ENCODE assay signal across 17 cellular contexts in the genomic region with DNA sequence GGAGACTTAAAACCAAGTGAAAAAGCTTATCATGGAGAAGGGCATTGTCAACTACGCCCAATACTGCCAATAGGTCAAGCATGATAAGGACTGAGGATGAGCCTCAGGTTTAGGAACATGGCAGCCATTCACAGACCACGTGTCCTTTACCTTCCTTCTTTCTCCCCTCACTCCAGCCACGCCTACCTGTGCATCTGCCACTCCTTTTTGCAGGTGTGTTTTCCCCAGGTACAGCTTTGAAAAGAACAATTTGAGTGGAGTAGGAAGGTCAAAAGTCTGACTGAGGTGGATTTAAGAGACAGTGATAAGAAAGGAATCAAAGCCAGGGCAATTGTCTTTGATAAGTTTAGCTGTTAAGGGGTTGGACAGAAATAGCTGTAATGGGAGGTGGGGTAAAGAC.
"Had no signal": no experiment of that assay in that cellular context is flagged by ENCODE, and none has a peak within 500 bp of the region (broad histone marks: within the 10 kb centered on the region; RNA-seq: fewer than 3 reads in every experiment).

No MANE protein-coding gene starts in this region.

- H3K36me3 ChIP-seq: thoracic aorta had no signal

- H3K27me3 ChIP-seq: dorsolateral prefrontal cortex had no signal

- H3K4me3 ChIP-seq: dorsolateral prefrontal cortex, left ventricle myocardium inferior, lower lobe of right lung, thoracic aorta had no signal

- DNase-seq: cortex of kidney; dorsolateral prefrontal cortex; effector CD8-positive, alpha-beta T cell; immature natural killer cell; left ventricle myocardium inferior; lower lobe of right lung; stimulated activated CD4-positive, alpha-beta T cell treated with anti-CD3 and anti-CD28 coated beads, Interleukin-2, amount 100 ng/mL, for 24 hours; stimulated activated CD4-positive, alpha-beta T cell treated with anti-CD3 and anti-CD28 coated beads, Interleukin-4, amount 100 ng/mL, for 4 hours; stimulated activated naive B cell treated with anti-CD40 and anti-IgM and Interleukin-4, amounts not matched to agents 10 μg/mL and 1 μg/mL and 100 μg/mL, for 72 hours; stimulated activated naive CD8-positive, alpha-beta T cell treated with anti-CD3 and anti-CD28 coated beads, Interleukin-15, amount 100 ng/mL, for 72 hours; trophoblast cell had no signal

- H3K27ac ChIP-seq: dorsolateral prefrontal cortex, left ventricle myocardium inferior, lower lobe of right lung, thoracic aorta had no signal

- H3K27ac Mint-ChIP-seq: memory B cell; mesothelial cell of epicardium; stimulated activated naive B cell treated with anti-CD40 and anti-IgM and Interleukin-4, amounts not matched to agents 10 μg/mL and 1 μg/mL and 100 μg/mL, for 72 hours; stimulated activated naive CD8-positive, alpha-beta T cell treated with anti-CD3 and anti-CD28 coated beads, Interleukin-15, amount 100 ng/mL, for 72 hours had no signal

- H3K9me3 Mint-ChIP-seq: immature natural killer cell, memory B cell, nephron had no signal

- ATAC-seq: esophagus mucosa; lower lobe of right lung; sciatic nerve; stimulated activated naive B cell treated with anti-CD40 and anti-IgM and Interleukin-4, amounts not matched to agents 10 μg/mL and 1 μg/mL and 100 μg/mL, for 72 hours; stimulated activated naive CD8-positive, alpha-beta T cell treated with anti-CD3 and anti-CD28 coated beads, Interleukin-15, amount 100 ng/mL, for 72 hours had no signal

- H3K4me1 Mint-ChIP-seq: mesothelial cell of epicardium, nephron had no signal

- H3K9me3 ChIP-seq: left ventricle myocardium inferior, lower lobe of right lung, thoracic aorta had no signal

- H3K4me3 Mint-ChIP-seq: immature natural killer cell; memory B cell; mesothelial cell of epicardium; nephron; stimulated activated naive B cell treated with anti-CD40 and anti-IgM and Interleukin-4, amounts not matched to agents 10 μg/mL and 1 μg/mL and 100 μg/mL, for 72 hours; stimulated activated naive CD8-positive, alpha-beta T cell treated with anti-CD3 and anti-CD28 coated beads, Interleukin-15, amount 100 ng/mL, for 72 hours had no signal

- H3K27me3 Mint-ChIP-seq: memory B cell; stimulated activated naive B cell treated with anti-CD40 and anti-IgM and Interleukin-4, amounts not matched to agents 10 μg/mL and 1 μg/mL and 100 μg/mL, for 72 hours; stimulated activated naive CD8-positive, alpha-beta T cell treated with anti-CD3 and anti-CD28 coated beads, Interleukin-15, amount 100 ng/mL, for 72 hours had no signal
